27 cellular contexts compared by ENCODE assay signal in genomic region chr13:28027607-28028364, GRCh38.
"Had no signal": no experiment of that assay in that cellular context is flagged by ENCODE, and none has a peak within 500 bp of the region (broad histone marks: within the 10 kb centered on the region; RNA-seq: fewer than 3 reads in every experiment).

No MANE protein-coding gene starts in this region.

- H3K4me3 Mint-ChIP-seq: activated B cell treated with CpG ODN at 0.5 μM for 24 hours; activated T-cell treated with anti-CD3 and anti-CD28 coated beads, Interleukin-2, amount 50 U/mL, for 4 hours; activated T-helper 1 cell treated with anti-CD3 and anti-CD28 coated beads, Interleukin-12 subunit alpha, Interleukin-12 subunit beta, Interleukin-2, Interleukin-4 antibody, amounts not matched to agents 30 ng/mL and 10 ng/mL and 1 ng/mL, durations not matched to agents 14 hours and 24 hours and 36 hours had no signal

- ATAC-seq: activated T-cell treated with anti-CD3 and anti-CD28 coated beads, Interleukin-2, amount 50 U/mL, for 4 hours; K562; Panc1 had no signal

- H3K27me3 Mint-ChIP-seq: activated B cell treated with CpG ODN at 0.5 μM for 24 hours had no signal

- H3K27ac Mint-ChIP-seq: activated B cell treated with CpG ODN at 0.5 μM for 24 hours; activated T-helper 1 cell treated with anti-CD3 and anti-CD28 coated beads, Interleukin-12 subunit alpha, Interleukin-12 subunit beta, Interleukin-2, Interleukin-4 antibody, amounts not matched to agents 30 ng/mL and 10 ng/mL and 1 ng/mL, durations not matched to agents 14 hours and 24 hours and 36 hours had no signal

- H3K9me3 Mint-ChIP-seq: activated T-cell treated with anti-CD3 and anti-CD28 coated beads, Interleukin-2, amount 50 U/mL, for 4 hours; activated T-helper 1 cell treated with anti-CD3 and anti-CD28 coated beads, Interleukin-12 subunit alpha, Interleukin-12 subunit beta, Interleukin-2, Interleukin-4 antibody, amounts not matched to agents 30 ng/mL and 10 ng/mL and 1 ng/mL, durations not matched to agents 14 hours and 24 hours and 36 hours had no signal

- H3K9me3 ChIP-seq: SJCRH30 had no signal

- DNase-seq: activated B cell treated with CpG ODN at 0.5 μM for 24 hours; activated CD4-positive, alpha-beta T cell treated with anti-CD3 and anti-CD28 coated beads for 48 hours; activated CD4-positive, CD25-positive, alpha-beta regulatory T cell treated with anti-CD3 and anti-CD28 coated beads, Interleukin-2, amount 50 U/mL, for 72 hours; activated CD8-positive, alpha-beta memory T cell treated with anti-CD3 and anti-CD28 coated beads, Interleukin-2, amount 50 U/mL, for 4 hours; activated gamma-delta T cell treated with Interleukin-2 at 50 U/mL for 16 hours; activated naive CD4-positive, alpha-beta T cell treated with anti-CD3 and anti-CD28 coated beads, Interleukin-2, amount 50 U/mL, for 16 hours; activated T-cell treated with anti-CD3 and anti-CD28 coated beads for 4 hours; activated T-cell treated with anti-CD3 and anti-CD28 coated beads, Interleukin-2, amount 50 U/mL, for 4 hours; amniotic stem cell; aorta; brain microvascular endothelial cell; central memory CD4-positive, alpha-beta T cell; NCI-H1105; NCI-H1417 treated with DMSO at 0.1 percent for 48 hours; NCI-H187 treated with DMSO at 0.1 percent for 48 hours; NCI-H2081; NCI-H2171 treated with DMSO at 0.1 percent for 48 hours; NCI-H2227 treated with DMSO at 0.1 percent for 48 hours; NCI-H524 treated with DMSO at 0.1 percent for 48 hours; SHP77; SJCRH30; T-helper 2 cell; T-helper 9 cell had no signal

- H3K36me3 ChIP-seq: brain microvascular endothelial cell, SJCRH30 had no signal

- H3K27me3 ChIP-seq: brain microvascular endothelial cell had no signal

- H3K4me3 ChIP-seq: K562, SJCRH30, SK-N-MC had no signal
